ENCODE assay signal across 1 cellular context in the genomic region with DNA sequence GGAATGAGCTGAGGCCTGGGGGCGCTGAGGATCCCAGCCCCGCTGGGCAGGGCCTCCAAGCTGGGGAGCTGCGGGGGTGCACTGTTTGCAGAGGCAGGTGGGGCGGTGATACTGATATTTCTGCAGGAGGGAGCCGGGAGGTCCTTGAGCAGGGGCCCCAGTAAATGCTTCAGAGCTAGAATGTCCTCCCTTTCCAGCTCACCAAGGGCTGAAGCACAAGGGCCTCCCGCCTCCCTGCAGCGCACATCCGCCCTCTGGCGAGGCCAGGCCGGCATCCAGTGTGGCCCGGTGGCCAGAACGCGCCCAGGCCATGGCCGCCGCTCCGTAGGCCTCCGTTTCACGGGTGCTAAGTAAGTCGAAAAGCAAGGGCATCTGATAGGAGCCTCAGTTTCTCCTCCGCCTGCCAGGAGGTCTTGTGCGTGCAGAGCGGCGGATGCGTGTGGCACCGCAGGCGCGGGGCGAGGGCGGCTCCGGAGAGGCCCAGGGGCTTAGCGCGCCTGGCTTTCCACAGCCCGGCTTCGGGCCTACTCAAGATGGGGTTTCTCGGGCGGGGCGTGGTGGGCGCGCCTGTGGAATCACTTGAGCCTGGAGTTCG.
TF ChIP-seq lines count a peak whose summit lies in the region.

No MANE protein-coding gene starts in this region.

TF ChIP-seq in H1, 55 proteins besides CTCF, POLR2A, EP300 and RAD21:
- no peak for TF ChIP-seq TCF12 (IDR thresholded peaks at IDR 0.05; ENCODE audit: low read depth, low read length)
- TF ChIP-seq NRF1 (IDR thresholded peaks at IDR 0.05; ENCODE audit: low read depth, low read length), result no peak
- no peak for TF ChIP-seq TAF1 (IDR thresholded peaks at IDR 0.05; ENCODE audit: low read depth, low read length)
- TF ChIP-seq FOSL1 (IDR thresholded peaks at IDR 0.05; ENCODE audit: insufficient read depth, low read depth, low read length), result no peak
- TF ChIP-seq, protein P1, sequence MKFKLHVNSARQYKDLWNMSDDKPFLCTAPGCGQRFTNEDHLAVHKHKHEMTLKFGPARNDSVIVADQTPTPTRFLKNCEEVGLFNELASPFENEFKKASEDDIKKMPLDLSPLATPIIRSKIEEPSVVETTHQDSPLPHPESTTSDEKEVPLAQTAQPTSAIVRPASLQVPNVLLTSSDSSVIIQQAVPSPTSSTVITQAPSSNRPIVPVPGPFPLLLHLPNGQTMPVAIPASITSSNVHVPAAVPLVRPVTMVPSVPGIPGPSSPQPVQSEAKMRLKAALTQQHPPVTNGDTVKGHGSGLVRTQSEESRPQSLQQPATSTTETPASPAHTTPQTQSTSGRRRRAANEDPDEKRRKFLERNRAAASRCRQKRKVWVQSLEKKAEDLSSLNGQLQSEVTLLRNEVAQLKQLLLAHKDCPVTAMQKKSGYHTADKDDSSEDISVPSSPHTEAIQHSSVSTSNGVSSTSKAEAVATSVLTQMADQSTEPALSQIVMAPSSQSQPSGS (IDR thresholded peaks at IDR 0.05; ENCODE audit: low read length), result no peak
- TF ChIP-seq KDM4A (IDR thresholded peaks at IDR 0.05; ENCODE audit: low read depth, low read length, severe bottlenecking), result no peak
- no peak for TF ChIP-seq CBX8 (IDR thresholded peaks at IDR 0.05; ENCODE audit: borderline replicate concordance, low read depth, low read length)
- TF ChIP-seq JUN (IDR thresholded peaks at IDR 0.05; ENCODE audit: low read depth, low read length), result no peak
- TF ChIP-seq SIRT6 (IDR thresholded peaks at IDR 0.05; ENCODE audit: low read length), result no peak
- TF ChIP-seq POLR2AphosphoS5 (IDR thresholded peaks at IDR 0.05; ENCODE audit: low read depth, low read length), result no peak
- TF ChIP-seq CHD2 (IDR thresholded peaks at IDR 0.05; ENCODE audit: low read length), result no peak
- TF ChIP-seq RFX5 (IDR thresholded peaks at IDR 0.05; ENCODE audit: borderline replicate concordance, low read depth, low read length), result no peak
- TF ChIP-seq RXRA (IDR thresholded peaks at IDR 0.05; ENCODE audit: insufficient read depth, low read depth, low read length), result no peak
- no peak for TF ChIP-seq SUZ12 (IDR thresholded peaks at IDR 0.05; ENCODE audit: low read length)
- no peak for TF ChIP-seq YY1 (IDR thresholded peaks at IDR 0.05; ENCODE audit: low read depth, low read length)
- no peak for TF ChIP-seq SP1 (IDR thresholded peaks at IDR 0.05; ENCODE audit: low read depth, low read length)
- no peak for TF ChIP-seq CTBP2 (IDR thresholded peaks at IDR 0.05; ENCODE audit: borderline replicate concordance, insufficient read depth, insufficient read length, low read length)
